In the genomic region with DNA sequence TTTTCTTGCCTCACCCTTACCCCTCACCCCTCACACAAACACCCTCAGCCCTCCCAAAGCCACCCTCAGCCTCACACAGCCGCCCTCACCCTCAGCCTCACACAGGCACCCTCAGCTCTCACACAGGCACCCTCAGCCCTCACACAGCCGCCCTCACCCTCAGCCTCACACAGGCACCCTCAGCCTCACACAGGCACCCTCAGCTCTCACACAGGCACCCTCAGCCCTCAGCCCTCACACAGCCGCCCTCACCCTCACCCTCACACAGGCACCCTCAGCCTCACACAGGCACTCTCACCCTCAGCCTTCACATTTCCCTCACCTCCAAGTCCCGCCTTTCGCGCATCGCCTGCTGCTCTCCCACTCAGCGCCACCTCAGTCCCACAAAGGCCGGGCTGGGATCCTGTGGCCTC, we compare ENCODE assay signal across 1 cellular context.
TF ChIP-seq lines count a peak whose summit lies in the region.

No MANE protein-coding gene starts in this region.

TF ChIP-seq in H1, 55 proteins besides CTCF, POLR2A, EP300 and RAD21:
- TF ChIP-seq HDAC2 (IDR thresholded peaks at IDR 0.05; ENCODE audit: borderline replicate concordance in 1 of 2, low read depth in 2 of 2, low read length in 2 of 2) (no peak), BCL11A (IDR thresholded peaks at IDR 0.05; ENCODE audit: low read depth in 2 of 2, low read length in 2 of 2) (no peak)
TF ChIP-seq in H1: peak in this region for 0.
